Comparison of ENCODE assay signal across 10 cellular contexts in genomic region chr2:64831977-64832328, GRCh38.
DNase-seq lines count a peak whose midpoint lies in the region; ATAC-seq, FAIRE-seq and TF ChIP-seq lines count a peak whose summit lies in the region.
"Had no signal": no experiment of that assay in that cellular context is flagged by ENCODE, and none has a peak within 500 bp of the region (broad histone marks: within the 10 kb centered on the region; RNA-seq: fewer than 3 reads in every experiment).

No MANE protein-coding gene starts in this region.

- CTCF ChIA-PET in PC-3 (lab: Charles Lee) (interaction anchor here (0.6 to 1.7 kb wide), 2 partner anchors 62 to 81 kb away, joined by 3 to 9 read pairs; no protein-coding TSS in a partner anchor), endothelial cell of umbilical vein (lab: Charles Lee) (interaction anchor here (0.6 to 5.6 kb wide), 23 partner anchors 9 to 245 kb away, joined by 3 to 61 read pairs (median 8); partner anchors contain the start of gene SERTAD2)

- peak overlapping the region; percentile 75 for H3K4me2 ChIP-seq in PC-3 (ENCODE audit: low read length)
- H3K4me2 ChIP-seq in endothelial cell of umbilical vein (ENCODE audit: insufficient read depth, low read length) = no peak overlapping the region

- no peak for FAIRE-seq in endothelial cell of umbilical vein (lab: Jason Lieb, UNC)
- no peak for FAIRE-seq in small intestine (lab: Jason Lieb, UNC)

- dilution Hi-C loops in endothelial cell of umbilical vein (cut with MboI; ENCODE audit: extremely low pct_ligation_motif_present, low sequenced_read_pairs) = no loop called here

- H2AFZ ChIP-seq in PC-3 (ENCODE audit: low read length) = peak overlapping the region; percentile 60
- H2AFZ ChIP-seq in endothelial cell of umbilical vein (ENCODE audit: low read depth, low read length) = peak overlapping the region; percentile 58

- DNase-seq in PC-3 (no peak), endothelial cell of umbilical vein (ENCODE audit: low read depth, low spot score) (no peak), small intestine (no peak), dermis blood vessel endothelial cell (no peak), NCI-H1417 (lab: John Stamatoyannopoulos, UW) (no peak)
- DNase-seq: NCI-H1048, NCI-H748 treated with DMSO at 0.1 percent for 48 hours had no signal

- WGBS in small intestine, 3 donors = 78 to 84% (median 79%) methylated on average over 6 of the region's 6 CpGs

- TF ChIP-seq CTCF in PC-3 (conservative IDR thresholded peaks at IDR 0.05; ENCODE audit: low read depth, low read length) (0 out of 2 replicates have a peak, but pooled peaks have one; percentile 1), endothelial cell of umbilical vein (IDR thresholded peaks at IDR 0.05; ENCODE audit: extremely low read depth in 1 of 2, insufficient read depth in 1 of 2, low read depth in 1 of 2, low read length in 2 of 2) (no peak)

- H4K20me1 ChIP-seq in PC-3 (ENCODE audit: low read length) (no peaks in the 10 kb centered on the region), endothelial cell of umbilical vein (replicated peaks; ENCODE audit: control insufficient read depth, extremely low read depth, insufficient read depth, low read length) (no peaks in the 10 kb centered on the region)

- H3K27ac ChIP-seq in PC-3 (ENCODE audit: low read length) = peak overlapping the region; percentile 93
- peak overlapping the region; percentile 86 for H3K27ac ChIP-seq in endothelial cell of umbilical vein (ENCODE audit: insufficient read depth, low read depth, low read length)
- H3K27ac ChIP-seq in small intestine (ENCODE audit: low read depth in 1 of 2, low read length in 1 of 2) = peak overlapping the region; percentile 76 to 81

- H3K9me3 ChIP-seq in PC-3 (ENCODE audit: low read length) (no peaks in the 10 kb centered on the region), endothelial cell of umbilical vein (replicated peaks; ENCODE audit: control insufficient read depth, insufficient read depth, low read length) (no peaks in the 10 kb centered on the region), small intestine (ENCODE audit: control insufficient read depth, low read depth) (no peaks in the 10 kb centered on the region)
- H3K9me3 ChIP-seq: HAP-1 had no signal

- no peaks in the 10 kb centered on the region for H3K36me3 ChIP-seq in PC-3 (ENCODE audit: low read depth, low read length)
- H3K36me3 ChIP-seq in endothelial cell of umbilical vein (ENCODE audit: control insufficient read depth in 2 of 2, extremely low read depth in 1 of 2, insufficient read depth in 2 of 2, low read length in 2 of 2) = no peaks in the 10 kb centered on the region
- no peaks in the 10 kb centered on the region for H3K36me3 ChIP-seq in small intestine (ENCODE audit: control insufficient read depth in 2 of 2, insufficient read depth in 2 of 2, low read length in 2 of 2)
- H3K36me3 ChIP-seq: HAP-1 had no signal

- H3K4me3 ChIP-seq in PC-3 (ENCODE audit: low read length) (no peak overlapping the region), endothelial cell of umbilical vein (replicated peaks in 1 of 3; ENCODE audit: insufficient read depth in 1 of 3, low read depth in 1 of 3, low read length in 3 of 3) (no peak overlapping the region), small intestine (ENCODE audit: low read depth in 1 of 2, low read length in 2 of 2) (no peak overlapping the region)
- H3K4me3 ChIP-seq: HAP-1 had no signal

- BruUV-seq in PC-3 (replicated peaks; lab: Mats Ljungman, UMichigan) = no TSS peak
- no TSS peak for BruUV-seq in endothelial cell of umbilical vein (replicated peaks; lab: Mats Ljungman, UMichigan)

- POLR2A ChIA-PET in PC-3 (lab: Charles Lee; ENCODE audit: unreplicated experiment) = no interaction called here
- POLR2A ChIA-PET in endothelial cell of umbilical vein (lab: Charles Lee) = interaction anchor here (1.2 to 2.4 kb wide), 2 partner anchors 178 to 187 kb away, joined by 3 to 11 read pairs; partner anchors contain the start of gene SERTAD2

- H3K79me2 ChIP-seq in PC-3 (ENCODE audit: low read length) = no peaks in the 10 kb centered on the region
- no peaks in the 10 kb centered on the region for H3K79me2 ChIP-seq in endothelial cell of umbilical vein (ENCODE audit: control insufficient read depth, insufficient read depth, low read length)

- H3K4me1 ChIP-seq in PC-3 (ENCODE audit: insufficient read depth, low read length) (peaks cover 61% of the 10 kb centered on the region), endothelial cell of umbilical vein (ENCODE audit: control insufficient read depth, extremely low read depth, insufficient read depth, low read length) (peaks cover 16% of the 10 kb centered on the region), small intestine (ENCODE audit: control insufficient read depth in 2 of 2, insufficient read depth in 1 of 2, low read depth in 1 of 2, low read length in 1 of 2) (no peaks in the 10 kb centered on the region)
- H3K4me1 ChIP-seq: HAP-1 had no signal

- H3K27me3 ChIP-seq in PC-3 (ENCODE audit: low read length) = no peaks in the 10 kb centered on the region
- no peaks in the 10 kb centered on the region for H3K27me3 ChIP-seq in endothelial cell of umbilical vein (ENCODE audit: control insufficient read depth in 2 of 2, insufficient read depth in 2 of 2, low read length in 2 of 2)
- H3K27me3 ChIP-seq in small intestine (ENCODE audit: control insufficient read depth in 2 of 2, insufficient read depth in 2 of 2, low read length in 2 of 2) = no peaks in the 10 kb centered on the region

- no peak for TF ChIP-seq POLR2A in endothelial cell of umbilical vein (IDR thresholded peaks at IDR 0.05; ENCODE audit: low read depth, low read length)

- intact Hi-C loops in PC-3 (cut with micrococcal nuclease) = loop anchor here (1.0 to 5.0 kb wide), 6 partner anchors 34 to 245 kb away; no protein-coding TSS in a partner anchor
- intact Hi-C loops in endothelial cell of umbilical vein (cut with micrococcal nuclease) = loop anchor here (1.0 to 2.0 kb wide), 11 partner anchors 20 to 308 kb away; partner anchors contain the start of gene AFTPH

- H3K9ac ChIP-seq in PC-3 (ENCODE audit: low read length) (peak overlapping the region; percentile 53), endothelial cell of umbilical vein (replicated peaks; ENCODE audit: extremely low read depth, insufficient read depth, low read length) (peak overlapping the region; percentile 62)

- no peaks in the 10 kb centered on the region for H3K9me2 ChIP-seq in PC-3 (replicated peaks; ENCODE audit: low read length)

- ATAC-seq in GM18498 (IDR thresholded peaks at IDR 0.05; ENCODE audit: unreplicated experiment) = peak; percentile 6
- no peak for ATAC-seq in PC-3
- no peak for ATAC-seq in GM21576 (IDR thresholded peaks at IDR 0.05; ENCODE audit: unreplicated experiment)

- no peaks in the 10 kb centered on the region for H3K9me1 ChIP-seq in endothelial cell of umbilical vein (replicated peaks; ENCODE audit: control insufficient read depth, extremely low read depth, insufficient read depth, low read length)

- peaks cover 14% of the 10 kb centered on the region for H3F3A ChIP-seq in PC-3 (ENCODE audit: low read length, unreplicated experiment)

TF ChIP-seq in endothelial cell of umbilical vein, 7 proteins besides CTCF, POLR2A, EP300 and RAD21:
- TF ChIP-seq FOS (IDR thresholded peaks at IDR 0.05; ENCODE audit: borderline replicate concordance, insufficient read depth, low read length) = no peak
- TF ChIP-seq GATA2 (IDR thresholded peaks at IDR 0.05; ENCODE audit: insufficient read depth, insufficient read length, low read depth, low read length) = no peak
- TF ChIP-seq POLR2AphosphoS5 (IDR thresholded peaks at IDR 0.05; ENCODE audit: insufficient read depth, low read depth, low read length) = no peak
- TF ChIP-seq JUN (IDR thresholded peaks at IDR 0.05; ENCODE audit: borderline replicate concordance, insufficient read depth, insufficient read length, low read depth) = no peak
